Comparison of ENCODE assay signal across 1 cellular context in the genomic region with DNA sequence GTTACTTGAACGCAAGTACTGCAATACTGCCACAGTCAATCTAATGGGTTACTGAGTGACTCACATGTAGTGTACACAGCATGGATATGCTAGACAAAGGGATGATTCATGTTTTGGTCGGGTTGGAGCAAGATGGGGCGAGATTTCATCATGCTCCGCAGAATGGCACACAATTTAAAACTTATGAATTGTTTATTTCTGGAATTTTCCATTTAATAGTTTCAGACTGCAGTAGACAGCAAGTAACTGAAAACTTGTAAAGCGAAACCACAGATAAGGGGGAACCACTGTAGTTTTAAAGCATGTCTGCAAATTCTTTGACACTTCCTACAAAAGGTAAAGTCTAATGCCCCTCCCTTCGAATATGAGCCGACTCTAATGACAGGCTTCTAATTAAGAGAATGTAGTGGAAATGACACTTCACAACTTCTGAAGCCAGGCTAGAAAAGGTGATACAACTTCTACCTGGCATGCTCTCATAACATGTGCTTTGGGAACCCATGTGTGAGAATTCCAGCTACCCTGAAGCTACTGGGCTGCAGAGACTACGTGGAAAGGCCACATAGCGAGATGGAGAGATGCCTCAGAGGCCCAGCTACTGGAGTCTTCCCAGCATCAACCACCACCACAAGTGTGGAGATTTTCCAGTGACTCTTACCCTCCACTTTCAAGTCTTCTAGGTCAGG.
TF ChIP-seq lines count a peak whose summit lies in the region.

No MANE protein-coding gene starts in this region.

TF ChIP-seq in IMR-90, 13 proteins besides CTCF, POLR2A, EP300 and RAD21 (continued from another document):
- TF ChIP-seq, protein P1, sequence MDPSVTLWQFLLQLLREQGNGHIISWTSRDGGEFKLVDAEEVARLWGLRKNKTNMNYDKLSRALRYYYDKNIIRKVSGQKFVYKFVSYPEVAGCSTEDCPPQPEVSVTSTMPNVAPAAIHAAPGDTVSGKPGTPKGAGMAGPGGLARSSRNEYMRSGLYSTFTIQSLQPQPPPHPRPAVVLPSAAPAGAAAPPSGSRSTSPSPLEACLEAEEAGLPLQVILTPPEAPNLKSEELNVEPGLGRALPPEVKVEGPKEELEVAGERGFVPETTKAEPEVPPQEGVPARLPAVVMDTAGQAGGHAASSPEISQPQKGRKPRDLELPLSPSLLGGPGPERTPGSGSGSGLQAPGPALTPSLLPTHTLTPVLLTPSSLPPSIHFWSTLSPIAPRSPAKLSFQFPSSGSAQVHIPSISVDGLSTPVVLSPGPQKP (IDR thresholded peaks at IDR 0.05; ENCODE audit: borderline replicate concordance, low read depth, low read length): no peak
- TF ChIP-seq SMC3 (IDR thresholded peaks at IDR 0.05; ENCODE audit: low read depth, low read length) (no peak), BHLHE40 (IDR thresholded peaks at IDR 0.05; ENCODE audit: low read depth, low read length) (peak; percentile 63; the same call in 1 of the 2 replicates), NFE2L2 (IDR thresholded peaks at IDR 0.05; ENCODE audit: low read depth, low read length) (no peak), CHD1 (IDR thresholded peaks at IDR 0.05; ENCODE audit: low read depth, low read length) (no peak), MAZ (IDR thresholded peaks at IDR 0.05; ENCODE audit: borderline replicate concordance, low read depth, low read length) (no peak), CEBPB (IDR thresholded peaks at IDR 0.05; ENCODE audit: low read depth, low read length) (peak; percentile 96)
- TF ChIP-seq, protein P2, sequence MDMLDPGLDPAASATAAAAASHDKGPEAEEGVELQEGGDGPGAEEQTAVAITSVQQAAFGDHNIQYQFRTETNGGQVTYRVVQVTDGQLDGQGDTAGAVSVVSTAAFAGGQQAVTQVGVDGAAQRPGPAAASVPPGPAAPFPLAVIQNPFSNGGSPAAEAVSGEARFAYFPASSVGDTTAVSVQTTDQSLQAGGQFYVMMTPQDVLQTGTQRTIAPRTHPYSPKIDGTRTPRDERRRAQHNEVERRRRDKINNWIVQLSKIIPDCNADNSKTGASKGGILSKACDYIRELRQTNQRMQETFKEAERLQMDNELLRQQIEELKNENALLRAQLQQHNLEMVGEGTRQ (IDR thresholded peaks at IDR 0.05; ENCODE audit: low read depth, low read length): no peak
